ENCODE assay signal across 9 cellular contexts in the genomic region with DNA sequence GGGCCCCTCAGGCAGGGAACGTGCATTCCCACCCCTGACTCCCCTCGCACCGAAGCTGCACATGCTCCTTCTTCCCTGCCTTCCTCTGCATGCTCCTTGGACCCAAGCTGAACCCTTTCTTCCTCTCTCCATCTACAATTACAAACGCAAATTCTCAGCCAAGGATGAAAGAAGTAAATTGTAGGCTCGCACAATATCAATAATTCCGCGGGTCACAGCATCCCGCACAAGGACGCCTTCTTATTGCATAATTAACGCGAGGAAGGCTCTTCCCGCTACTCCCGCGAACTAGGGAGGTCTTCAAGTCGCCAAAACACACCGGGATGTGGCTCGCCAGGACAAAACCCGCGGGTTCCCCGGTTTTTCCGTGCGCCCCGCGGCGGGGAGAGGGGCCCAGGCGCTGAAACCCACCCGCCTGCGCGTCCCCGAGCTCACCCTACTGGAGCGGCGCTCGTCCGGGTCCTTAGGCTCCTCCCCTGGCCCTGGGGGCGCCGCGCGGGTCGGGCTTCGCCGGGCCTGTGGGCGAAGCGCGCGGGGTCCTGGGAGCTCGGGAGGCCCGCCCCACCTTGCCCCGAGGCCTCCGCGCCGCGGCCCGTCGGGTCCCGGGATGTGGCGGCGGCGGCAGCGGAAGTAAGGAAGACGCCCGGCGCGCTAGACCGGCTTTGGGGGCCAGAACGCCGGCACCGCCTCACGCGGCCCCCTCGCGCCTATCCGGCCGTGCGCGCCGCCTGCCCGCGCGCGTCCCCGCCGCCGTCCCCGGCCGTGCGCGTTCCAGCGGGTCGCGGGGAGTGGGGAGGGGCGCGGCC. TPM values are rescaled to one million over a fixed set of nuclear protein-coding genes. Genes with fewer than 3 reads are reported as not detected.
DNase-seq lines count a peak whose midpoint lies in the region; ATAC-seq, FAIRE-seq and TF ChIP-seq lines count a peak whose summit lies in the region.
"Had no signal": no experiment of that assay in that cellular context is flagged by ENCODE, and none has a peak within 500 bp of the region (broad histone marks: within the 10 kb centered on the region; RNA-seq: fewer than 3 reads in every experiment).

A gene with protein sequence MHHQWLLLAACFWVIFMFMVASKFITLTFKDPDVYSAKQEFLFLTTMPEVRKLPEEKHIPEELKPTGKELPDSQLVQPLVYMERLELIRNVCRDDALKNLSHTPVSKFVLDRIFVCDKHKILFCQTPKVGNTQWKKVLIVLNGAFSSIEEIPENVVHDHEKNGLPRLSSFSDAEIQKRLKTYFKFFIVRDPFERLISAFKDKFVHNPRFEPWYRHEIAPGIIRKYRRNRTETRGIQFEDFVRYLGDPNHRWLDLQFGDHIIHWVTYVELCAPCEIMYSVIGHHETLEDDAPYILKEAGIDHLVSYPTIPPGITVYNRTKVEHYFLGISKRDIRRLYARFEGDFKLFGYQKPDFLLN (minus strand): TSS at position 730 of the 806 bp plus-strand sequence. CDS start 10,993 bp downstream, outside the sequence.

- no peak; a peak in 1 of 5 replicates for TF ChIP-seq RAD21 in A549 (conservative IDR thresholded peaks at IDR 0.05 in 1 of 2, IDR thresholded peaks at IDR 0.05 in 1 of 2)

- no peak for TF ChIP-seq EP300 in A549 (IDR thresholded peaks at IDR 0.05)

- no peaks in the 10 kb centered on the region for H3K27me3 Mint-ChIP-seq in endodermal cell (ENCODE audit: insufficient read depth)
- H3K27me3 Mint-ChIP-seq in mesothelial cell of epicardium (ENCODE audit: low read depth) = no peaks in the 10 kb centered on the region

- no peaks in the 10 kb centered on the region for H3K27me3 ChIP-seq in endodermal cell (ENCODE audit: control insufficient read depth, insufficient read depth, low read length, poor library complexity, severe bottlenecking)

- H3K4me3 ChIP-seq in A549 (peak within 1 kb of the TSS; percentile 79), endodermal cell (ENCODE audit: low read length) (peak within 1 kb of the TSS; percentile 96)

- FAIRE-seq in A549 (lab: Jason Lieb, UNC) = no peak

- H3K9me3 ChIP-seq in A549 (no peaks in the 10 kb centered on the region), endodermal cell (ENCODE audit: control insufficient read depth, low read length) (no peaks in the 10 kb centered on the region)

- peak; percentile 95 to 98 for ATAC-seq in A549
- ATAC-seq in GM18520 (IDR thresholded peaks at IDR 0.05; ENCODE audit: unreplicated experiment) = peak; percentile 66
- ATAC-seq in HG03066 (IDR thresholded peaks at IDR 0.05; ENCODE audit: low read depth, unreplicated experiment) = peak; percentile 81
- ATAC-seq: HCT116 had no signal

- H3K4me3 Mint-ChIP-seq in endodermal cell (peak within 1 kb of the TSS; percentile 80), mesothelial cell of epicardium (peak within 1 kb of the TSS; percentile 93)

- H3K36me3 ChIP-seq in endodermal cell (ENCODE audit: control insufficient read depth, insufficient read depth, low read length) = peaks cover 13% of the 10 kb centered on the region

- H3K9me3 Mint-ChIP-seq in endodermal cell (no peaks in the 10 kb centered on the region), mesothelial cell of epicardium (no peaks in the 10 kb centered on the region)

- H3K4me1 ChIP-seq in A549 (peaks cover 8% of the 10 kb centered on the region; the same call in 1 of the 3 replicates), endodermal cell (ENCODE audit: control insufficient read depth, insufficient read depth, low read length) (no peaks in the 10 kb centered on the region)

- peak within 1 kb of the TSS; percentile 88 for H3K27ac Mint-ChIP-seq in endodermal cell
- peak within 1 kb of the TSS; percentile 96 for H3K27ac Mint-ChIP-seq in mesothelial cell of epicardium

- WGBS in A549 (ENCODE audit: missing lambda C conversion rate) = 3% methylated on average over 30 of the region's 92 CpGs
- WGBS in endodermal cell (ENCODE audit: insufficient coverage in 1 of 2, insufficient read length in 1 of 2), 2 experiments = 0% methylated on average over 49 to 92 of the region's 92 CpGs

- POLR2A ChIA-PET in A549 (lab: Yijun Ruan, JAX) = interaction anchor here (0.6 to 1.7 kb wide), 4 partner anchors 125 to 799 kb away, joined by 3 to 12 read pairs (median 8); partner anchors contain the start of gene PDCL3

- peak within 1 kb of the TSS; percentile 96 for H3K4me2 ChIP-seq in A549

- CTCF ChIA-PET in A549 (lab: Yijun Ruan, JAX) = interaction anchor here (0.6 to 1.8 kb wide), 5 partner anchors 96 to 214 kb away, joined by 3 to 7 read pairs (median 4); partner anchors contain the start of gene PDCL3

- H3K27ac ChIP-seq in A549 (peak within 1 kb of the TSS; percentile 86 to 97), endodermal cell (ENCODE audit: low read depth, low read length) (peak within 1 kb of the TSS; percentile 9)

- peak within 1 kb of the TSS; percentile 65 for H3K9ac ChIP-seq in endodermal cell (ENCODE audit: extremely low read depth, low read length, poor library complexity, severe bottlenecking)

- peak; percentile 71 for TF ChIP-seq POLR2A in A549 (IDR thresholded peaks at IDR 0.05; ENCODE audit: low read length)

- TF ChIP-seq CTCF in A549 (IDR thresholded peaks at IDR 0.05) = no peak
- TF ChIP-seq CTCF in endodermal cell (conservative IDR thresholded peaks at IDR 0.05) = no peak
- no peak for TF ChIP-seq CTCF in mesothelial cell of epicardium (IDR thresholded peaks at IDR 0.05; ENCODE audit: unreplicated experiment)

- H3K36me3 Mint-ChIP-seq in endodermal cell (ENCODE audit: low read depth) = peaks cover 2% of the 10 kb centered on the region
- H3K36me3 Mint-ChIP-seq in mesothelial cell of epicardium = peaks cover 4% of the 10 kb centered on the region

- H3K4me1 Mint-ChIP-seq in endodermal cell (peaks cover 33% of the 10 kb centered on the region), mesothelial cell of epicardium (peaks cover 31% of the 10 kb centered on the region)

- peak; percentile 59 to 63 for DNase-seq in A549 (ENCODE audit: low read depth in 1 of 2, low spot score in 1 of 2)
- peak; percentile 44 for DNase-seq in NCI-H510A treated with DMSO at 0.1 percent for 48 hours (lab: John Stamatoyannopoulos, UW)
- DNase-seq in activated CD8-positive, alpha-beta memory T cell treated with anti-CD3 and anti-CD28 coated beads for 48 hours (ENCODE audit: low read depth in 2 of 3, low spot score in 2 of 3) = peak; percentile 20 to 28 (median 24)
- DNase-seq in endodermal cell = peak; percentile 83
- DNase-seq in mesothelial cell of epicardium (ENCODE audit: low spot score in 2 of 2, unreplicated experiment in 2 of 2) = peak; percentile 58 to 80
- DNase-seq in stimulated activated CD8-positive, alpha-beta memory T cell treated with anti-CD3 and anti-CD28 coated beads, Interleukin-15, amount 100 ng/mL, for 48 hours (ENCODE audit: low read depth in 2 of 2) = peak; percentile 39 to 56

TF ChIP-seq in A549, 52 proteins besides CTCF, POLR2A, EP300 and RAD21 (continues in another document):
- TF ChIP-seq FOSB (CRISPR knock-in tag; IDR thresholded peaks at IDR 0.05) (no peak), CHD2 (IDR thresholded peaks at IDR 0.05; ENCODE audit: low read length, partially characterized antibody) (no peak), ZNF302 (CRISPR knock-in tag; IDR thresholded peaks at IDR 0.05) (no peak), REST (IDR thresholded peaks at IDR 0.05) (0 out of 2 replicates have a peak, but pooled peaks have one; percentile 10), E2F6 (IDR thresholded peaks at IDR 0.05; ENCODE audit: borderline replicate concordance, low read depth) (peak; percentile 56), MAX (IDR thresholded peaks at IDR 0.05) (peak; percentile 70; the same call in 1 of the 2 replicates)

RNA-seq across cellular contexts. Expression of the gene that starts here (rescaled TPM):
- polyA plus RNA-seq in A549 (2011; rRNA removed) = 24.0 and 29.5 TPM in 2 replicates
- polyA plus RNA-seq in A549 (2012; cell fraction: cytosol; rRNA removed) = 13.4 and 17.8 TPM in 2 replicates
- polyA plus RNA-seq in A549 (2012; cell fraction: nucleus; rRNA removed) = 17.7 and 22.6 TPM in 2 replicates
- polyA plus RNA-seq in A549 (2017; fragmentation: RNase III; extraction: RNeasy Plus Mini Kit Qiagen cat#74134 plus additional on column Dnase treatment) = 15.1 to 17.1 TPM (median 16.6 TPM) in 3 replicates
- 28.1 and 35.4 TPM in 2 replicates for polyA minus RNA-seq in A549 (2011; rRNA and poly(A)+ RNA removed)
- 10 to 100 TPM; 17.6 to 18.5 TPM for total RNA-seq in endodermal cell
- 28.0 TPM for polyA plus RNA-seq in endodermal cell (2013, experiment 1 of 2)
- 26.0 TPM for polyA plus RNA-seq in endodermal cell (2013, experiment 2 of 2)
- 25.1 to 27.8 TPM (median 25.8 TPM) in 3 replicates for total RNA-seq in mesothelial cell of epicardium

Comparison
In these comparisons a context has a peak if more than half of its experiments do, and no peak if none do; other contexts are left out.
1. Peak in every context shown above with its lines: DNase-seq, ATAC-seq, H3K4me3 ChIP-seq and H3K27ac ChIP-seq.
2. DNase-seq: peak in every context shown above with its lines; median percentile 83 in endodermal cell; 69 in mesothelial cell of epicardium; 61 in A549; 48 in stimulated activated CD8-positive, alpha-beta memory T cell treated with anti-CD3 and anti-CD28 coated beads, Interleukin-15, amount 100 ng/mL, for 48 hours; 44 in NCI-H510A treated with DMSO at 0.1 percent for 48 hours; 24 in activated CD8-positive, alpha-beta memory T cell treated with anti-CD3 and anti-CD28 coated beads for 48 hours.